18 cellular contexts compared by ENCODE assay signal in genomic region chr16:66728804-66729203, GRCh38. TPM values are rescaled to one million over a fixed set of nuclear protein-coding genes. Genes with fewer than 3 reads are reported as not detected.
DNase-seq lines count a peak whose midpoint lies in the region; ATAC-seq lines count a peak whose summit lies in the region.
"Had no signal": no experiment of that assay in that cellular context is flagged by ENCODE, and none has a peak within 500 bp of the region (broad histone marks: within the 10 kb centered on the region; RNA-seq: fewer than 3 reads in every experiment).

No MANE protein-coding gene starts in this region.

- ATAC-seq in sciatic nerve, result peak; percentile 31
- ATAC-seq in GM19324 (IDR thresholded peaks at IDR 0.05; ENCODE audit: low FRiP score, unreplicated experiment), result no peak

- no peak overlapping the region for H3K4me3 Mint-ChIP-seq in CD4-positive, alpha-beta memory T cell
- H3K4me3 Mint-ChIP-seq: mesothelial cell of epicardium, nephron had no signal

- no peaks in the 10 kb centered on the region for H3K9me3 Mint-ChIP-seq in CD4-positive, alpha-beta memory T cell
- H3K9me3 Mint-ChIP-seq: mesothelial cell of epicardium, nephron had no signal

- no peak overlapping the region for H3K4me3 ChIP-seq in CD4-positive, alpha-beta memory T cell (ENCODE audit: low read length in 2 of 2)
- H3K4me3 ChIP-seq: cardiac muscle cell, smooth muscle cell had no signal

- CTCF ChIA-PET in CD4-positive, alpha-beta memory T cell (lab: Charles Lee; ENCODE audit: partially characterized antibody), result interaction anchor here (0.7 to 4.2 kb wide), 12 partner anchors 11 to 323 kb away, joined by 3 to 76 read pairs (median 6); partner anchors contain the start of genes DYNC1LI2 and NAE1

- peaks cover 76% of the 10 kb centered on the region for H3K36me3 ChIP-seq in CD4-positive, alpha-beta memory T cell (ENCODE audit: insufficient read depth, low read length)

- no peaks in the 10 kb centered on the region for H3K4me1 ChIP-seq in CD4-positive, alpha-beta memory T cell (ENCODE audit: insufficient read depth, low read length)

- intact Hi-C loops in sciatic nerve (cut with DNase I), result loop anchor here (5.0 to 10.0 kb wide), 2 partner anchors 117 to 136 kb away; no protein-coding TSS in a partner anchor
- intact Hi-C loops in CD4-positive, alpha-beta memory T cell (cut with micrococcal nuclease), result loop anchor here (1.0 to 2.0 kb wide), 4 partner anchors 32 to 323 kb away; partner anchors contain the start of gene CMTM4

- POLR2A ChIA-PET in CD4-positive, alpha-beta memory T cell (lab: Charles Lee; ENCODE audit: partially characterized antibody), result interaction anchor here (1.3 to 1.5 kb wide), 2 partner anchors 22 to 144 kb away, joined by 3 to 8 read pairs; partner anchors contain the start of gene DYNC1LI2

- H3K4me1 Mint-ChIP-seq in CD4-positive, alpha-beta memory T cell, result peaks cover 3 to 6% (median 5%) of the 10 kb centered on the region in 4 donors
- H3K4me1 Mint-ChIP-seq: mesothelial cell of epicardium had no signal

- no peak overlapping the region for H3K27ac Mint-ChIP-seq in CD4-positive, alpha-beta memory T cell
- H3K27ac Mint-ChIP-seq: mesothelial cell of epicardium, progenitor cell of endocrine pancreas had no signal

- H3K36me3 Mint-ChIP-seq in CD4-positive, alpha-beta memory T cell, result peaks cover 61 to 77% of the 10 kb centered on the region in 2 donors

- H3K27ac ChIP-seq in caudate nucleus (ENCODE audit: low read depth, low read length), result peak overlapping the region; percentile 42
- no peak overlapping the region for H3K27ac ChIP-seq in CD4-positive, alpha-beta memory T cell (ENCODE audit: low read depth, low read length)
- H3K27ac ChIP-seq: cardiac muscle cell had no signal

- peak; percentile 85 for DNase-seq in NCI-H2107 treated with DMSO at 0.1 percent for 48 hours (lab: John Stamatoyannopoulos, UW; ENCODE audit: unreplicated experiment)
- no peak for DNase-seq in NCI-H2107 (lab: John Stamatoyannopoulos, UW)
- peak; percentile 49 for DNase-seq in NCI-H2029 (lab: John Stamatoyannopoulos, UW)
- no peak for DNase-seq in caudate nucleus (lab: John Stamatoyannopoulos, UW)
- DNase-seq in sciatic nerve (ENCODE audit: low spot score), result no peak
- DNase-seq in CD4-positive, alpha-beta memory T cell, result no peak
- DNase-seq in activated CD4-positive, alpha-beta T cell treated with anti-CD3 and anti-CD28 coated beads for 4 hours, result no peak
- DNase-seq: activated CD4-positive, alpha-beta T cell treated with anti-CD3 and anti-CD28 coated beads, Interleukin-2, amount 50 U/mL, for 1 hour; activated gamma-delta T cell; effector CD8-positive, alpha-beta T cell; left cardiac atrium; stimulated activated CD4-positive, alpha-beta T cell treated with anti-CD3 and anti-CD28 coated beads, Interleukin-4, amount 100 ng/mL, for 1 hour had no signal

- H3K9me3 ChIP-seq in CD4-positive, alpha-beta memory T cell (ENCODE audit: control insufficient read depth in 1 of 2, low read length in 2 of 2), result no peaks in the 10 kb centered on the region

- no peaks in the 10 kb centered on the region for H3K27me3 ChIP-seq in CD4-positive, alpha-beta memory T cell (ENCODE audit: insufficient read depth, low read length)
- H3K27me3 ChIP-seq: cardiac muscle cell had no signal

- no peaks in the 10 kb centered on the region for H3K27me3 Mint-ChIP-seq in CD4-positive, alpha-beta memory T cell
- H3K27me3 Mint-ChIP-seq: progenitor cell of endocrine pancreas had no signal

RNA-seq across cellular contexts. Expression of gene DYNC1LI2, which starts 22.6 kb away (rescaled TPM):
- total RNA-seq in sciatic nerve, result 205 TPM
- 10 to 100 TPM; 73.2 to 78.1 TPM for total RNA-seq in CD4-positive, alpha-beta memory T cell
- 10 to 100 TPM; 16.0 to 32.9 TPM for polyA plus RNA-seq in CD4-positive, alpha-beta memory T cell

RNA-seq across cellular contexts. Expression of gene CMTM4, which starts 32.3 kb away (rescaled TPM):
- 17.8 TPM for total RNA-seq in sciatic nerve
- total RNA-seq in CD4-positive, alpha-beta memory T cell, result 1 to 10 TPM; 2.0 to 2.2 TPM
- polyA plus RNA-seq in CD4-positive, alpha-beta memory T cell, result under 1 TPM in 1 of 2 donors, not detected in 1; 0.21 TPM

Comparison
In these comparisons a context has a peak if more than half of its experiments do, and no peak if none do; other contexts are left out.
1. DNase-seq: peak in NCI-H2107 treated with DMSO at 0.1 percent for 48 hours (single experiment) and NCI-H2029 (single experiment); none in NCI-H2107 (single experiment), caudate nucleus (0 of 61), sciatic nerve (single experiment), CD4-positive, alpha-beta memory T cell (0 of 5) and activated CD4-positive, alpha-beta T cell treated with anti-CD3 and anti-CD28 coated beads for 4 hours (0 of 2).